In the genomic region with DNA sequence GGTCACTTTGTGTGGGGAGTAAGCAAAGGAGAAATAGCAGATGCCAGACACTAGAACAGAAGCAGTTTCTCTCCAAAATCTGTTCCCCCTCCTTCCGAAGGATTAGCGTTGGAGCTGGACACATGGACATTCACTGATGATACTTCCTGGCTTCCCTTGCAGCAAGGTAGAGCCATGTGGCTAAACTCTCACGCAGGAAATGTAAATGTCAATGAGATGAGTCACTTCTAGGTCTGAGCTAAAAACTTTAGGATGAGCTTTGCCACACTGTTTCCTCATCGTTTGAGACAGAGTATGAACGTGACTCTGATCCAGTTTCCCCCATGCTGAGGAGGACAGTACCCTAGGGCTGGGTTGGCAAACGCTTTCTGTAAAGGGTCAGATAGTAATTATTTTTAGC, we compare ENCODE assay signal across 14 cellular contexts. TPM values are rescaled to one million over a fixed set of nuclear protein-coding genes. Genes with fewer than 3 reads are reported as not detected.
DNase-seq lines count a peak whose midpoint lies in the region; ATAC-seq and TF ChIP-seq lines count a peak whose summit lies in the region.
"Had no signal": no experiment of that assay in that cellular context is flagged by ENCODE, and none has a peak within 500 bp of the region (broad histone marks: within the 10 kb centered on the region; RNA-seq: fewer than 3 reads in every experiment).

No MANE protein-coding gene starts in this region.

- no peak for TF ChIP-seq CTCF in activated CD8-positive, alpha-beta T cell treated with anti-CD3 and anti-CD28 coated beads for 36 hours (IDR thresholded peaks at IDR 0.05)
- TF ChIP-seq CTCF in NB4 (IDR thresholded peaks at IDR 0.05; ENCODE audit: low read depth, low read length) (no peak), epithelial cell of proximal tubule (conservative IDR thresholded peaks at IDR 0.05; ENCODE audit: low read depth, low read length) (no peak)

- H3K9me3 Mint-ChIP-seq in activated CD8-positive, alpha-beta T cell treated with anti-CD3 and anti-CD28 coated beads for 36 hours = no peaks in the 10 kb centered on the region
- H3K9me3 Mint-ChIP-seq in activated CD8-positive, alpha-beta T cell treated with anti-CD3 and anti-CD28 coated beads, Interleukin-2, amount 10 ng/mL, durations not matched to agents 7 days and 5 days (ENCODE audit: insufficient read depth) = no peaks in the 10 kb centered on the region

- POLR2A ChIA-PET in activated CD8-positive, alpha-beta T cell treated with anti-CD3 and anti-CD28 coated beads for 36 hours (lab: Charles Lee) = no interaction called here
- POLR2A ChIA-PET in activated CD8-positive, alpha-beta T cell treated with anti-CD3 and anti-CD28 coated beads, Interleukin-2, amount 10 ng/mL, durations not matched to agents 7 days and 5 days (lab: Charles Lee) = no interaction called here

- no peak for TF ChIP-seq POLR2A in NB4 (IDR thresholded peaks at IDR 0.05; ENCODE audit: extremely low read depth, insufficient read length)

- intact Hi-C loops in activated CD8-positive, alpha-beta T cell treated with anti-CD3 and anti-CD28 coated beads for 36 hours (cut with micrococcal nuclease) = no loop called here

- no peak overlapping the region for H3K27ac Mint-ChIP-seq in activated CD8-positive, alpha-beta T cell treated with anti-CD3 and anti-CD28 coated beads for 36 hours
- H3K27ac Mint-ChIP-seq in activated CD8-positive, alpha-beta T cell treated with anti-CD3 and anti-CD28 coated beads, Interleukin-2, amount 10 ng/mL, durations not matched to agents 7 days and 5 days = no peak overlapping the region
- H3K27ac Mint-ChIP-seq: brain had no signal

- no peak overlapping the region for H3K4me3 ChIP-seq in NB4 (ENCODE audit: low read depth, low read length)
- no peak overlapping the region for H3K4me3 ChIP-seq in epithelial cell of proximal tubule (ENCODE audit: low read depth, low read length)
- H3K4me3 ChIP-seq: PC-9, thyroid gland had no signal

- H3K4me3 Mint-ChIP-seq in activated CD8-positive, alpha-beta T cell treated with anti-CD3 and anti-CD28 coated beads for 36 hours = no peak overlapping the region
- no peak overlapping the region for H3K4me3 Mint-ChIP-seq in activated CD8-positive, alpha-beta T cell treated with anti-CD3 and anti-CD28 coated beads, Interleukin-2, amount 10 ng/mL, durations not matched to agents 7 days and 5 days
- H3K4me3 Mint-ChIP-seq: brain had no signal

- DNase-seq in activated CD8-positive, alpha-beta T cell treated with anti-CD3 and anti-CD28 coated beads for 36 hours = peak; percentile 14
- DNase-seq in activated CD8-positive, alpha-beta T cell treated with anti-CD3 and anti-CD28 coated beads, Interleukin-2, amount 10 ng/mL, durations not matched to agents 7 days and 5 days = no peak
- peak; percentile 62 for DNase-seq in NB4 (ENCODE audit: low read depth)
- peak; percentile 74 for DNase-seq in epithelial cell of proximal tubule (ENCODE audit: low read depth)
- DNase-seq in stimulated activated naive CD8-positive, alpha-beta T cell treated with anti-CD3 and anti-CD28 coated beads, Interleukin-15, Interleukin-2, amounts not matched to agents 100 U/mL and 50 U/mL, for 24 hours = no peak
- no peak for DNase-seq in NCI-H1092 (lab: John Stamatoyannopoulos, UW)
- no peak for DNase-seq in mesenteric fat pad (ENCODE audit: low spot score)
- DNase-seq: DND-41, NCI-H2107, retina, thyroid gland had no signal

- peaks cover 17% of the 10 kb centered on the region for H3K27me3 Mint-ChIP-seq in activated CD8-positive, alpha-beta T cell treated with anti-CD3 and anti-CD28 coated beads for 36 hours
- peaks cover 18% of the 10 kb centered on the region for H3K27me3 Mint-ChIP-seq in activated CD8-positive, alpha-beta T cell treated with anti-CD3 and anti-CD28 coated beads, Interleukin-2, amount 10 ng/mL, durations not matched to agents 7 days and 5 days (ENCODE audit: low read depth)

- no peaks in the 10 kb centered on the region for H3K36me3 Mint-ChIP-seq in activated CD8-positive, alpha-beta T cell treated with anti-CD3 and anti-CD28 coated beads for 36 hours (ENCODE audit: low read depth)
- H3K36me3 Mint-ChIP-seq in activated CD8-positive, alpha-beta T cell treated with anti-CD3 and anti-CD28 coated beads, Interleukin-2, amount 10 ng/mL, durations not matched to agents 7 days and 5 days (ENCODE audit: low read depth) = peaks cover 3% of the 10 kb centered on the region
- H3K36me3 Mint-ChIP-seq: brain had no signal

- peaks cover 11% of the 10 kb centered on the region for H3K4me1 Mint-ChIP-seq in activated CD8-positive, alpha-beta T cell treated with anti-CD3 and anti-CD28 coated beads for 36 hours (ENCODE audit: low read depth)
- H3K4me1 Mint-ChIP-seq in activated CD8-positive, alpha-beta T cell treated with anti-CD3 and anti-CD28 coated beads, Interleukin-2, amount 10 ng/mL, durations not matched to agents 7 days and 5 days (ENCODE audit: low read depth) = peaks cover 12% of the 10 kb centered on the region
- H3K4me1 Mint-ChIP-seq: brain had no signal

- peak; percentile 64 for ATAC-seq in activated CD8-positive, alpha-beta T cell treated with anti-CD3 and anti-CD28 coated beads for 36 hours
- ATAC-seq in activated CD8-positive, alpha-beta T cell treated with anti-CD3 and anti-CD28 coated beads, Interleukin-2, amount 10 ng/mL, durations not matched to agents 7 days and 5 days = no peak
- peak; percentile 65 for ATAC-seq in stimulated activated naive CD8-positive, alpha-beta T cell treated with anti-CD3 and anti-CD28 coated beads, Interleukin-15, Interleukin-2, amounts not matched to agents 100 U/mL and 50 U/mL, for 24 hours
- no peak for ATAC-seq in GM18517 (IDR thresholded peaks at IDR 0.05; ENCODE audit: unreplicated experiment)

- CTCF ChIA-PET in activated CD8-positive, alpha-beta T cell treated with anti-CD3 and anti-CD28 coated beads for 36 hours (lab: Charles Lee) = interaction anchor here (0.8 to 3.9 kb wide), 5 partner anchors 11 to 175 kb away, joined by 3 to 20 read pairs (median 9); no protein-coding TSS in a partner anchor
- CTCF ChIA-PET in activated CD8-positive, alpha-beta T cell treated with anti-CD3 and anti-CD28 coated beads, Interleukin-2, amount 10 ng/mL, durations not matched to agents 7 days and 5 days (lab: Charles Lee) = interaction anchor here (1.2 to 3.8 kb wide), 4 partner anchors 9 to 58 kb away, joined by 3 to 19 read pairs (median 12); no protein-coding TSS in a partner anchor

RNA-seq across cellular contexts. Expression of a gene that starts 5.1 kb away (rescaled TPM):
- not detected for total RNA-seq in activated CD8-positive, alpha-beta T cell treated with anti-CD3 and anti-CD28 coated beads for 36 hours
- total RNA-seq in activated CD8-positive, alpha-beta T cell treated with anti-CD3 and anti-CD28 coated beads, Interleukin-2, amount 10 ng/mL, durations not matched to agents 7 days and 5 days = not detected
- total RNA-seq in epithelial cell of proximal tubule = 2.9 and 3.8 TPM in 2 replicates
- total RNA-seq in mesenteric fat pad = 60.6 TPM
- total RNA-seq: PC-9 had no signal

RNA-seq across cellular contexts. Expression of a gene that starts 5.2 kb away (rescaled TPM):
- total RNA-seq in activated CD8-positive, alpha-beta T cell treated with anti-CD3 and anti-CD28 coated beads for 36 hours = 1 to 10 TPM in 1 of 2 experiments, under 1 TPM in 1; 0.45 to 1.3 TPM
- total RNA-seq in activated CD8-positive, alpha-beta T cell treated with anti-CD3 and anti-CD28 coated beads, Interleukin-2, amount 10 ng/mL, durations not matched to agents 7 days and 5 days = not detected
- 0.80 and 1.9 TPM in 2 replicates for total RNA-seq in epithelial cell of proximal tubule
- total RNA-seq in mesenteric fat pad = 5.2 TPM

RNA-seq across cellular contexts. Expression of a gene that starts 37.0 kb away (rescaled TPM):
- not detected for total RNA-seq in activated CD8-positive, alpha-beta T cell treated with anti-CD3 and anti-CD28 coated beads for 36 hours
- total RNA-seq in activated CD8-positive, alpha-beta T cell treated with anti-CD3 and anti-CD28 coated beads, Interleukin-2, amount 10 ng/mL, durations not matched to agents 7 days and 5 days = not detected
- 1.2 and 1.4 TPM in 2 replicates for total RNA-seq in epithelial cell of proximal tubule
- total RNA-seq in mesenteric fat pad = 1.9 TPM
- total RNA-seq: PC-9 had no signal

Comparison
In these comparisons a context has a peak if more than half of its experiments do, and no peak if none do; other contexts are left out.
1. ATAC-seq: peak in activated CD8-positive, alpha-beta T cell treated with anti-CD3 and anti-CD28 coated beads for 36 hours (single experiment) and stimulated activated naive CD8-positive, alpha-beta T cell treated with anti-CD3 and anti-CD28 coated beads, Interleukin-15, Interleukin-2, amounts not matched to agents 100 U/mL and 50 U/mL, for 24 hours (single experiment); none in activated CD8-positive, alpha-beta T cell treated with anti-CD3 and anti-CD28 coated beads, Interleukin-2, amount 10 ng/mL, durations not matched to agents 7 days and 5 days (single experiment) and GM18517 (single experiment).
2. DNase-seq: peak in activated CD8-positive, alpha-beta T cell treated with anti-CD3 and anti-CD28 coated beads for 36 hours (single experiment), NB4 (single experiment) and epithelial cell of proximal tubule (single experiment); none in activated CD8-positive, alpha-beta T cell treated with anti-CD3 and anti-CD28 coated beads, Interleukin-2, amount 10 ng/mL, durations not matched to agents 7 days and 5 days (single experiment), stimulated activated naive CD8-positive, alpha-beta T cell treated with anti-CD3 and anti-CD28 coated beads, Interleukin-15, Interleukin-2, amounts not matched to agents 100 U/mL and 50 U/mL, for 24 hours (single experiment), NCI-H1092 (single experiment) and mesenteric fat pad (single experiment).
3. RNA of a gene that starts 5.1 kb away (total RNA-seq): 60.6 TPM in mesenteric fat pad (single experiment); 2.9 to 3.8 TPM in epithelial cell of proximal tubule, not detected in activated CD8-positive, alpha-beta T cell treated with anti-CD3 and anti-CD28 coated beads for 36 hours and not detected in activated CD8-positive, alpha-beta T cell treated with anti-CD3 and anti-CD28 coated beads, Interleukin-2, amount 10 ng/mL, durations not matched to agents 7 days and 5 days; every median in the first group is over 10 times any median in the second.